2 cellular contexts compared by ENCODE assay signal in the genomic region with DNA sequence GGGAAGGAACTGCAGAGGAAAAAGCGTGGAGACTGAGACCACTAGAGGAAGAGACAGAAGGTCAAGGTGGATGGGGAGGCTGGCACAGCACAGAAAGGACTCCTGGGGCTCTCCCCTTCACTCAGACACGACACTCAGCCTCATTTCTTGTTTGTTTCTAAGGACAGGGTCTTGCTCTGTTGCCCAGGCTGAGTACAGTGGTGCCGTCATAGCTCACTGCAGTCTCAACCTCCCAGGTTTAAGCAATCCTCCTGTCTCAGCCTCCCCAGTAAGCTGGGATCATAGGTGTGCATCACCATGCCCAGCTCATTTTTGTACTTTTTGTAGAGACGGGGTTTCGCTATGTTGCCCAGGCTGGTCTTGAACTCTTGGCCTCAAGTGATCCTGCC.
TF ChIP-seq lines count a peak whose summit lies in the region.

No MANE protein-coding gene starts in this region.

TF ChIP-seq in HEK293, 187 proteins besides CTCF, POLR2A, EP300 and RAD21:
- TF ChIP-seq ZNF121 (tag by site-specific recombination; IDR thresholded peaks at IDR 0.05) = peak; percentile 85
- TF ChIP-seq, protein P1, sequence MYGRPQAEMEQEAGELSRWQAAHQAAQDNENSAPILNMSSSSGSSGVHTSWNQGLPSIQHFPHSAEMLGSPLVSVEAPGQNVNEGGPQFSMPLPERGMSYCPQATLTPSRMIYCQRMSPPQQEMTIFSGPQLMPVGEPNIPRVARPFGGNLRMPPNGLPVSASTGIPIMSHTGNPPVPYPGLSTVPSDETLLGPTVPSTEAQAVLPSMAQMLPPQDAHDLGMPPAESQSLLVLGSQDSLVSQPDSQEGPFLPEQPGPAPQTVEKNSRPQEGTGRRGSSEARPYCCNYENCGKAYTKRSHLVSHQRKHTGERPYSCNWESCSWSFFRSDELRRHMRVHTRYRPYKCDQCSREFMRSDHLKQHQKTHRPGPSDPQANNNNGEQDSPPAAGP (tag by site-specific recombination; IDR thresholded peaks at IDR 0.05) = no peak
TF ChIP-seq in HEK293: peak in this region for 1.

TF ChIP-seq in IMR-90, 13 proteins besides CTCF, POLR2A, EP300 and RAD21:
- TF ChIP-seq CHD1 (IDR thresholded peaks at IDR 0.05; ENCODE audit: low read depth, low read length) (no peak), CEBPB (IDR thresholded peaks at IDR 0.05; ENCODE audit: low read depth, low read length) (no peak), RFX5 (IDR thresholded peaks at IDR 0.05; ENCODE audit: low read depth, low read length) (no peak), BHLHE40 (IDR thresholded peaks at IDR 0.05; ENCODE audit: low read depth, low read length) (no peak), RCOR1 (IDR thresholded peaks at IDR 0.05; ENCODE audit: insufficient replicate concordance, low read length) (no peak), FOS (IDR thresholded peaks at IDR 0.05; ENCODE audit: low read depth, low read length) (no peak), MAFK (IDR thresholded peaks at IDR 0.05; ENCODE audit: low read depth, low read length) (no peak), NFE2L2 (IDR thresholded peaks at IDR 0.05; ENCODE audit: low read depth, low read length) (no peak), MXI1 (IDR thresholded peaks at IDR 0.05; ENCODE audit: borderline replicate concordance, low read depth, low read length) (no peak), SMC3 (IDR thresholded peaks at IDR 0.05; ENCODE audit: low read depth, low read length) (no peak)
- TF ChIP-seq, protein P2, sequence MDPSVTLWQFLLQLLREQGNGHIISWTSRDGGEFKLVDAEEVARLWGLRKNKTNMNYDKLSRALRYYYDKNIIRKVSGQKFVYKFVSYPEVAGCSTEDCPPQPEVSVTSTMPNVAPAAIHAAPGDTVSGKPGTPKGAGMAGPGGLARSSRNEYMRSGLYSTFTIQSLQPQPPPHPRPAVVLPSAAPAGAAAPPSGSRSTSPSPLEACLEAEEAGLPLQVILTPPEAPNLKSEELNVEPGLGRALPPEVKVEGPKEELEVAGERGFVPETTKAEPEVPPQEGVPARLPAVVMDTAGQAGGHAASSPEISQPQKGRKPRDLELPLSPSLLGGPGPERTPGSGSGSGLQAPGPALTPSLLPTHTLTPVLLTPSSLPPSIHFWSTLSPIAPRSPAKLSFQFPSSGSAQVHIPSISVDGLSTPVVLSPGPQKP (IDR thresholded peaks at IDR 0.05; ENCODE audit: borderline replicate concordance, low read depth, low read length) = no peak
- TF ChIP-seq, protein P3, sequence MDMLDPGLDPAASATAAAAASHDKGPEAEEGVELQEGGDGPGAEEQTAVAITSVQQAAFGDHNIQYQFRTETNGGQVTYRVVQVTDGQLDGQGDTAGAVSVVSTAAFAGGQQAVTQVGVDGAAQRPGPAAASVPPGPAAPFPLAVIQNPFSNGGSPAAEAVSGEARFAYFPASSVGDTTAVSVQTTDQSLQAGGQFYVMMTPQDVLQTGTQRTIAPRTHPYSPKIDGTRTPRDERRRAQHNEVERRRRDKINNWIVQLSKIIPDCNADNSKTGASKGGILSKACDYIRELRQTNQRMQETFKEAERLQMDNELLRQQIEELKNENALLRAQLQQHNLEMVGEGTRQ (IDR thresholded peaks at IDR 0.05; ENCODE audit: low read depth, low read length) = no peak
TF ChIP-seq in IMR-90: peak in this region for 0.
